In the genomic region with DNA sequence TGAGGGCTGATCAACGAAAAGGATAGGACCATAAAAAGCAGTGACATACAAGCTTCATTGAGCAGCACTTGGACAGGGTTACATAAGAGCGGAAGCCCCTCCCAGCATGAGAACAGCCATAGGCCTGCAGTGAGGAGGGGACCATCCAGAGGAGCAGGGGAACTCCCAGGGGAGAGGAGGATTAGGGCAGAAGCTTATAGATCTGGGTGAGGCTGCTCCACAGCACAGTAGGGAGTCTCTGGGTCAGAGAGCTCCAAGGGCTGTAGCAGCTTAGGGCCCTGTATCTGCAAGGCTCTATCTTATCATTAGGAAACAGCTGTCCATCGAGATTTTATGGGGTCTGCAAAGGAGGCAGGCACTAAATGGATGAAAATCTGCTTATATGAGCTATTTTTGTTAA, we compare ENCODE assay signal across 17 cellular contexts.
DNase-seq lines count a peak whose midpoint lies in the region; ATAC-seq lines count a peak whose summit lies in the region.
"Had no signal": no experiment of that assay in that cellular context is flagged by ENCODE, and none has a peak within 500 bp of the region (broad histone marks: within the 10 kb centered on the region; RNA-seq: fewer than 3 reads in every experiment).

No MANE protein-coding gene starts in this region.

- H3K4me1 Mint-ChIP-seq in activated T-cell treated with anti-CD3 and anti-CD28 coated beads, Interleukin-2, amount 50 U/mL, for 72 hours (ENCODE audit: low read depth): no peaks in the 10 kb centered on the region
- peaks cover 5% of the 10 kb centered on the region for H3K4me1 Mint-ChIP-seq in activated naive CD8-positive, alpha-beta T cell treated with anti-CD3 and anti-CD28 coated beads for 36 hours
- H3K4me1 Mint-ChIP-seq in stimulated activated effector memory CD8-positive, alpha-beta T cell treated with anti-CD3 and anti-CD28 coated beads, Interleukin-12 subunit alpha, Interleukin-12 subunit beta, amount 100 ng/mL, for 72 hours: no peaks in the 10 kb centered on the region

- H3K9me3 Mint-ChIP-seq in activated T-cell treated with anti-CD3 and anti-CD28 coated beads, Interleukin-2, amount 50 U/mL, for 72 hours: no peaks in the 10 kb centered on the region
- no peaks in the 10 kb centered on the region for H3K9me3 Mint-ChIP-seq in activated naive CD8-positive, alpha-beta T cell treated with anti-CD3 and anti-CD28 coated beads for 36 hours
- no peaks in the 10 kb centered on the region for H3K9me3 Mint-ChIP-seq in stimulated activated effector memory CD8-positive, alpha-beta T cell treated with anti-CD3 and anti-CD28 coated beads, Interleukin-12 subunit alpha, Interleukin-12 subunit beta, amount 100 ng/mL, for 72 hours
- H3K9me3 Mint-ChIP-seq: activated T-cell treated with anti-CD3 and anti-CD28 coated beads, Interleukin-2, amount 50 U/mL, for 4 hours had no signal

- peak overlapping the region; percentile 77 for H3K27ac Mint-ChIP-seq in activated T-cell treated with anti-CD3 and anti-CD28 coated beads, Interleukin-2, amount 50 U/mL, for 72 hours
- H3K27ac Mint-ChIP-seq in activated naive CD8-positive, alpha-beta T cell treated with anti-CD3 and anti-CD28 coated beads for 36 hours: peak overlapping the region; percentile 78
- peak overlapping the region; percentile 71 for H3K27ac Mint-ChIP-seq in stimulated activated effector memory CD8-positive, alpha-beta T cell treated with anti-CD3 and anti-CD28 coated beads, Interleukin-12 subunit alpha, Interleukin-12 subunit beta, amount 100 ng/mL, for 72 hours

- no peak for ATAC-seq in activated T-cell treated with anti-CD3 and anti-CD28 coated beads, Interleukin-2, amount 50 U/mL, for 72 hours (replicated peaks in 1 of 2)
- ATAC-seq in stimulated activated effector memory CD8-positive, alpha-beta T cell treated with anti-CD3 and anti-CD28 coated beads, Interleukin-12 subunit alpha, Interleukin-12 subunit beta, amount 100 ng/mL, for 72 hours: no peak
- no peak for ATAC-seq in left colon
- ATAC-seq: activated T-cell treated with anti-CD3 and anti-CD28 coated beads, Interleukin-2, amount 50 U/mL, for 4 hours; psoas muscle had no signal

- H3K36me3 Mint-ChIP-seq in activated T-cell treated with anti-CD3 and anti-CD28 coated beads, Interleukin-2, amount 50 U/mL, for 72 hours (ENCODE audit: insufficient read depth in 2 of 2): peaks cover 24 to 49% of the 10 kb centered on the region in 2 donors
- H3K36me3 Mint-ChIP-seq in activated naive CD8-positive, alpha-beta T cell treated with anti-CD3 and anti-CD28 coated beads for 36 hours: peaks cover 54% of the 10 kb centered on the region
- peaks cover 95% of the 10 kb centered on the region for H3K36me3 Mint-ChIP-seq in stimulated activated effector memory CD8-positive, alpha-beta T cell treated with anti-CD3 and anti-CD28 coated beads, Interleukin-12 subunit alpha, Interleukin-12 subunit beta, amount 100 ng/mL, for 72 hours

- no peak for DNase-seq in activated T-cell treated with anti-CD3 and anti-CD28 coated beads, Interleukin-2, amount 50 U/mL, for 72 hours
- DNase-seq in activated T-cell treated with anti-CD3 and anti-CD28 coated beads for 4 hours: no peak
- peak; percentile 42 for DNase-seq in NCI-H524 treated with DMSO at 0.1 percent for 48 hours (lab: John Stamatoyannopoulos, UW)
- no peak for DNase-seq in activated naive CD8-positive, alpha-beta T cell treated with anti-CD3 and anti-CD28 coated beads for 36 hours
- no peak for DNase-seq in stimulated activated effector memory CD8-positive, alpha-beta T cell treated with anti-CD3 and anti-CD28 coated beads, Interleukin-12 subunit alpha, Interleukin-12 subunit beta, amount 100 ng/mL, for 72 hours (ENCODE audit: low spot score in 2 of 2)
- DNase-seq in DMS153 treated with DMSO at 0.1 percent for 48 hours (lab: John Stamatoyannopoulos, UW; ENCODE audit: unreplicated experiment): no peak
- no peak for DNase-seq in left colon
- no peak for DNase-seq in T1000 (lab: John Stamatoyannopoulos, UW)
- DNase-seq: activated T-cell treated with anti-CD3 and anti-CD28 coated beads, Interleukin-2, amount 50 U/mL, for 4 hours; cerebellar nuclear complex; dorsolateral prefrontal cortex; glutamatergic neuron; HCEC 1CT; kidney; NCI-H1436 treated with DMSO at 0.1 percent for 48 hours; NCI-H2107; psoas muscle had no signal

- no peak overlapping the region for H3K4me3 Mint-ChIP-seq in activated T-cell treated with anti-CD3 and anti-CD28 coated beads, Interleukin-2, amount 50 U/mL, for 72 hours
- H3K4me3 Mint-ChIP-seq in activated naive CD8-positive, alpha-beta T cell treated with anti-CD3 and anti-CD28 coated beads for 36 hours: no peak overlapping the region
- no peak overlapping the region for H3K4me3 Mint-ChIP-seq in stimulated activated effector memory CD8-positive, alpha-beta T cell treated with anti-CD3 and anti-CD28 coated beads, Interleukin-12 subunit alpha, Interleukin-12 subunit beta, amount 100 ng/mL, for 72 hours
- H3K4me3 Mint-ChIP-seq: activated T-cell treated with anti-CD3 and anti-CD28 coated beads, Interleukin-2, amount 50 U/mL, for 4 hours had no signal

- intact Hi-C loops in left colon (cut with DNase I, micrococcal nuclease): no loop called here

- no peaks in the 10 kb centered on the region for H3K27me3 Mint-ChIP-seq in activated T-cell treated with anti-CD3 and anti-CD28 coated beads, Interleukin-2, amount 50 U/mL, for 72 hours (ENCODE audit: low read depth)
- no peaks in the 10 kb centered on the region for H3K27me3 Mint-ChIP-seq in activated naive CD8-positive, alpha-beta T cell treated with anti-CD3 and anti-CD28 coated beads for 36 hours
